Comparison of ENCODE assay signal across 8 cellular contexts in genomic region chr20:59042796-59043621, GRCh38. TPM values are rescaled to one million over a fixed set of nuclear protein-coding genes. Genes with fewer than 3 reads are reported as not detected.
DNase-seq lines count a peak whose midpoint lies in the region; FAIRE-seq and TF ChIP-seq lines count a peak whose summit lies in the region.

No MANE protein-coding gene starts in this region.

- H3K9me3 ChIP-seq in neural progenitor cell (ENCODE audit: low read depth) (no peaks in the 10 kb centered on the region), stomach (no peaks in the 10 kb centered on the region)

- H3K79me2 ChIP-seq in neural progenitor cell (ENCODE audit: low read depth), result peaks cover 46% of the 10 kb centered on the region

- H3K36me3 Mint-ChIP-seq in neural progenitor cell, result peaks cover 4% of the 10 kb centered on the region

- TF ChIP-seq POLR2A in H54 (IDR thresholded peaks at IDR 0.05; ENCODE audit: low read depth, low read length), result 0 out of 2 replicates have a peak, but pooled peaks have one; percentile 33
- TF ChIP-seq POLR2A in Raji (IDR thresholded peaks at IDR 0.05; ENCODE audit: insufficient read depth, low read depth, low read length), result peak; percentile 96
- TF ChIP-seq POLR2A in stomach (IDR thresholded peaks at IDR 0.05), result no peak

- H3K4me3 ChIP-seq in fibroblast of villous mesenchyme (ENCODE audit: low read depth, low read length) (peak overlapping the region; percentile 82), neural progenitor cell (peak overlapping the region; percentile 54), stomach (peak overlapping the region; percentile 87 to 95 (median 90))

- H3K4me1 ChIP-seq in neural progenitor cell (peaks cover 11% of the 10 kb centered on the region), stomach (peaks cover 27 to 44% (median 37%) of the 10 kb centered on the region in 4 donors)

- DNase-seq in ELF-1 (ENCODE audit: low read depth, low spot score) (peak; percentile 95), H54 (ENCODE audit: insufficient read length, low spot score) (peak; percentile 94), LoVo (ENCODE audit: low spot score) (peak; percentile 96), fibroblast of villous mesenchyme (ENCODE audit: low read depth) (peak; percentile 88), neural progenitor cell (ENCODE audit: low spot score) (peak; percentile 96), stomach (peak; percentile 96)
- DNase-seq in activated effector memory CD4-positive, alpha-beta T cell treated with anti-CD3 and anti-CD28 coated beads, Interleukin-2, amount 50 U/mL, for 16 hours, result peak; percentile 98

- no peaks in the 10 kb centered on the region for H3F3A ChIP-seq in neural progenitor cell (ENCODE audit: low read depth)

- H2AFZ ChIP-seq in neural progenitor cell (replicated peaks), result peak overlapping the region; percentile 66

- WGBS in stomach, 5 donors, result 17 to 53% (median 19%) methylated on average over 17 to 66 of the region's 66 CpGs

- TF ChIP-seq CTCF in fibroblast of villous mesenchyme (IDR thresholded peaks at IDR 0.05; ENCODE audit: insufficient read depth, low read depth, low read length) (no peak), neural progenitor cell (IDR thresholded peaks at IDR 0.05) (no peak), stomach (IDR thresholded peaks at IDR 0.05) (no peak)

- FAIRE-seq in H54 (lab: Jason Lieb, UNC), result no peak

- H3K27ac ChIP-seq in neural progenitor cell, result no peak overlapping the region
- H3K27ac ChIP-seq in stomach, result peak overlapping the region; percentile 80 to 93 (median 90)

- H3K36me3 ChIP-seq in neural progenitor cell, result no peaks in the 10 kb centered on the region
- peaks cover 2 to 15% (median 3%) of the 10 kb centered on the region in 4 donors for H3K36me3 ChIP-seq in stomach

- no peaks in the 10 kb centered on the region for H3K9me3 Mint-ChIP-seq in neural progenitor cell

- TF ChIP-seq EP300 in stomach (IDR thresholded peaks at IDR 0.05), result no peak

- H3K4me2 ChIP-seq in neural progenitor cell, result peak overlapping the region; percentile 82

- peaks cover 21% of the 10 kb centered on the region for H3K4me1 Mint-ChIP-seq in neural progenitor cell

- peaks cover 3% of the 10 kb centered on the region for H3K27me3 Mint-ChIP-seq in neural progenitor cell (ENCODE audit: insufficient read depth, low read depth)

- peaks cover 4% of the 10 kb centered on the region for H3K27me3 ChIP-seq in neural progenitor cell
- no peaks in the 10 kb centered on the region for H3K27me3 ChIP-seq in stomach

- H4K20me1 ChIP-seq in neural progenitor cell (ENCODE audit: low read depth), result peaks cover 5% of the 10 kb centered on the region

- intact Hi-C loops in stomach (cut with DNase I; ENCODE audit: low total_unique reads), result loop anchor here (5.0 to 10.0 kb wide), 2 partner anchors 36 to 58 kb away; partner anchors contain the start of genes CTSZ and NELFCD

- no peak overlapping the region for H3K27ac Mint-ChIP-seq in neural progenitor cell

- no peak overlapping the region for H3K9ac ChIP-seq in neural progenitor cell

- peak overlapping the region; percentile 89 for H3K4me3 Mint-ChIP-seq in neural progenitor cell

RNA-seq across cellular contexts. Expression of gene PRELID3B, which starts 0.4 kb away (rescaled TPM):
- total RNA-seq in fibroblast of villous mesenchyme, result 61.2 and 85.1 TPM in 2 replicates
- 41.3 and 78.8 TPM in 2 replicates for total RNA-seq in neural progenitor cell (ENCODE audit: low replicate concordance)
- 100 to 1,000 TPM in 1 of 5 donors, 10 to 100 TPM in 4; 35.7 to 322 (median 72.7) TPM for total RNA-seq in stomach
- polyA plus RNA-seq in stomach, result 10 to 100 TPM; 20.0 to 65.8 (median 31.3) TPM

RNA-seq across cellular contexts. Expression of gene ATP5F1E, which starts 10.9 kb away (rescaled TPM):
- total RNA-seq in fibroblast of villous mesenchyme, result 27.2 and 27.7 TPM in 2 replicates
- 24.3 and 29.7 TPM in 2 replicates for total RNA-seq in neural progenitor cell (ENCODE audit: low replicate concordance)
- total RNA-seq in stomach, result 100 to 1,000 TPM in 1 of 5 donors, 10 to 100 TPM in 4; 20.4 to 101 (median 27.4) TPM
- 10 to 100 TPM; 56.4 to 78.5 (median 71.5) TPM for polyA plus RNA-seq in stomach

RNA-seq across cellular contexts. Expression of gene TUBB1, which starts 23.8 kb away (rescaled TPM):
- total RNA-seq in fibroblast of villous mesenchyme (not detected in 2 replicates), neural progenitor cell (ENCODE audit: low replicate concordance) (not detected in 2 replicates), stomach (under 1 TPM in 1 of 5 donors, not detected in 4; 0.55 TPM)
- polyA plus RNA-seq in stomach, result under 1 TPM in 2 of 3 donors, not detected in 1; 0.03 to 0.12 TPM

RNA-seq across cellular contexts. Expression of gene CTSZ, which starts 36.0 kb away (rescaled TPM):
- total RNA-seq in fibroblast of villous mesenchyme (79.9 and 92.1 TPM in 2 replicates), neural progenitor cell (ENCODE audit: low replicate concordance) (34.2 and 52.5 TPM in 2 replicates), stomach (100 to 1,000 TPM in 1 of 5 donors, 10 to 100 TPM in 4; 35.3 to 134 (median 56.9) TPM)
- 10 to 100 TPM; 41.7 to 59.1 (median 55.5) TPM for polyA plus RNA-seq in stomach

Comparison
In these comparisons a context has a peak if more than half of its experiments do, and no peak if none do; other contexts are left out.
1. POLR2A ChIP-seq: peak in H54 (single experiment) and Raji (single experiment); none in stomach (0 of 4).
2. Peak in every context shown above with its lines, with median percentiles within 50 percentile points of each other: DNase-seq and H3K4me3 ChIP-seq.